10 cellular contexts compared by ENCODE assay signal in genomic region chr7:66758964-66759628, GRCh38. TPM values are rescaled to one million over a fixed set of nuclear protein-coding genes. Genes with fewer than 3 reads are reported as not detected.
DNase-seq lines count a peak whose midpoint lies in the region; ATAC-seq and TF ChIP-seq lines count a peak whose summit lies in the region.
"Had no signal": no experiment of that assay in that cellular context is flagged by ENCODE, and none has a peak within 500 bp of the region (broad histone marks: within the 10 kb centered on the region; RNA-seq: fewer than 3 reads in every experiment).

No MANE protein-coding gene starts in this region.

- no peak for TF ChIP-seq CTCF in GM12865 (IDR thresholded peaks at IDR 0.05; ENCODE audit: insufficient read depth, low read depth, low read length, missing control alignments)
- no peak for TF ChIP-seq CTCF in fibroblast of villous mesenchyme (IDR thresholded peaks at IDR 0.05; ENCODE audit: insufficient read depth, low read depth, low read length)

- H3K4me3 ChIP-seq in GM12865 (ENCODE audit: low read depth, low read length) (no peak overlapping the region), fibroblast of villous mesenchyme (ENCODE audit: low read depth, low read length) (no peak overlapping the region)
- H3K4me3 ChIP-seq: pancreas had no signal

- peak; percentile 74 for DNase-seq in GM12865 (ENCODE audit: low read depth)
- peak; percentile 35 for DNase-seq in fibroblast of villous mesenchyme (ENCODE audit: low read depth)
- no peak for DNase-seq in T1000 (lab: John Stamatoyannopoulos, UW)
- no peak for DNase-seq in H4 (ENCODE audit: low spot score)
- no peak for DNase-seq in A172 (ENCODE audit: low spot score)
- DNase-seq in activated effector memory CD4-positive, alpha-beta T cell treated with Interleukin-2 at 50 U/mL for 16 hours = no peak
- DNase-seq: pancreas had no signal

- ATAC-seq in GM21515 (IDR thresholded peaks at IDR 0.05; ENCODE audit: unreplicated experiment) = peak; percentile 76
- peak; percentile 51 for ATAC-seq in HG03575 (IDR thresholded peaks at IDR 0.05; ENCODE audit: extremely low read depth, insufficient number of reproducible peaks, low FRiP score, unreplicated experiment)
- ATAC-seq: Panc1 had no signal

RNA-seq across cellular contexts. Expression of gene RABGEF1, which starts 18.6 kb away (rescaled TPM):
- 43.8 and 61.7 TPM in 2 replicates for total RNA-seq in fibroblast of villous mesenchyme
- total RNA-seq in H4 (2014; rRNA removed; shearing (Covaris generic)) = 28.2 and 34.0 TPM in 2 replicates
- 47.9 and 50.3 TPM in 2 replicates for total RNA-seq in A172 (2014; rRNA removed; shearing (Covaris generic))

Comparison
In these comparisons a context has a peak if more than half of its experiments do, and no peak if none do; other contexts are left out.
1. DNase-seq: peak in GM12865 (single experiment) and fibroblast of villous mesenchyme (single experiment); none in T1000 (single experiment), H4 (single experiment), A172 (single experiment) and activated effector memory CD4-positive, alpha-beta T cell treated with Interleukin-2 at 50 U/mL for 16 hours (single experiment).